28 cellular contexts compared by ENCODE assay signal in genomic region chr14:84425968-84426367, GRCh38.
"Had no signal": no experiment of that assay in that cellular context is flagged by ENCODE, and none has a peak within 500 bp of the region (broad histone marks: within the 10 kb centered on the region; RNA-seq: fewer than 3 reads in every experiment).

No MANE protein-coding gene starts in this region.

- H3K4me3 ChIP-seq: neural progenitor cell, ovary, psoas muscle, skin epidermis, smooth muscle cell, spleen, suprapubic skin, testis, tibial artery, transverse colon, upper lobe of right lung, uterus had no signal

- H3K27ac ChIP-seq: neural progenitor cell, ovary, parathyroid adenoma, psoas muscle, skin epidermis, spleen, suprapubic skin, testis, tibial artery, transverse colon, upper lobe of right lung, uterus had no signal

- ATAC-seq: natural killer cell; psoas muscle; right cardiac atrium; sciatic nerve; stimulated activated memory B cell treated with anti-CD40 and anti-IgM and Interleukin-4, amounts not matched to agents 10 μg/mL and 1 μg/mL and 100 μg/mL, for 72 hours; stimulated activated naive CD8-positive, alpha-beta T cell treated with anti-CD3 and anti-CD28 coated beads, Interleukin-15, amount 100 ng/mL, for 72 hours; stimulated activated naive CD8-positive, alpha-beta T cell treated with anti-CD3 and anti-CD28 coated beads, Interleukin-15, Interleukin-2, amounts not matched to agents 100 U/mL and 50 U/mL, for 24 hours; upper lobe of right lung had no signal

- H3K9me3 ChIP-seq: ovary, psoas muscle, suprapubic skin, testis, tibial artery, transverse colon, upper lobe of right lung, uterus had no signal

- H3K36me3 ChIP-seq: neural progenitor cell, ovary, spleen, suprapubic skin, tibial artery, transverse colon, upper lobe of right lung, uterus had no signal

- H3K79me2 ChIP-seq: parathyroid adenoma had no signal

- H3K27me3 ChIP-seq: neural progenitor cell, ovary, spleen, suprapubic skin, testis, tibial artery, transverse colon, upper lobe of right lung, uterus had no signal

- DNase-seq: natural killer cell; occipital lobe; ovary; posterior cingulate gyrus; psoas muscle; right cardiac atrium; spleen; stimulated activated CD4-positive, alpha-beta T cell treated with anti-CD3 and anti-CD28 coated beads, Interleukin-12 subunit alpha, Interleukin-12 subunit beta, amount 100 ng/mL, for 4 hours; stimulated activated CD4-positive, alpha-beta T cell treated with anti-CD3 and anti-CD28 coated beads, Interleukin-1b, Interleukin-23, amount 100 ng/mL, for 48 hours; stimulated activated CD4-positive, alpha-beta T cell treated with anti-CD3 and anti-CD28 coated beads, Interleukin-4, amount 100 ng/mL, for 1 hour; stimulated activated CD4-positive, alpha-beta T cell treated with anti-CD3 and anti-CD28 coated beads, Interleukin-4, amount 100 ng/mL, for 4 hours; stimulated activated CD8-positive, alpha-beta memory T cell treated with anti-CD3 and anti-CD28 coated beads, Interleukin-4, amount 100 ng/mL, for 48 hours; stimulated activated naive CD4-positive, alpha-beta T cell; stimulated activated naive CD8-positive, alpha-beta T cell treated with anti-CD3 and anti-CD28 coated beads, Interleukin-15, amount 100 ng/mL, for 72 hours; stimulated activated naive CD8-positive, alpha-beta T cell treated with anti-CD3 and anti-CD28 coated beads, Interleukin-15, Interleukin-2, amounts not matched to agents 100 U/mL and 50 U/mL, for 24 hours; substantia nigra; testis; tibial artery; transverse colon; upper lobe of right lung; uterus had no signal

- H3K4me2 ChIP-seq: neural progenitor cell, smooth muscle cell had no signal

- H3K4me1 ChIP-seq: neural progenitor cell, parathyroid adenoma, psoas muscle, spleen, suprapubic skin, testis, tibial artery, transverse colon, upper lobe of right lung, uterus had no signal

- H2AFZ ChIP-seq: parathyroid adenoma had no signal

- H3K9ac ChIP-seq: neural progenitor cell, parathyroid adenoma had no signal
